In the genomic region with DNA sequence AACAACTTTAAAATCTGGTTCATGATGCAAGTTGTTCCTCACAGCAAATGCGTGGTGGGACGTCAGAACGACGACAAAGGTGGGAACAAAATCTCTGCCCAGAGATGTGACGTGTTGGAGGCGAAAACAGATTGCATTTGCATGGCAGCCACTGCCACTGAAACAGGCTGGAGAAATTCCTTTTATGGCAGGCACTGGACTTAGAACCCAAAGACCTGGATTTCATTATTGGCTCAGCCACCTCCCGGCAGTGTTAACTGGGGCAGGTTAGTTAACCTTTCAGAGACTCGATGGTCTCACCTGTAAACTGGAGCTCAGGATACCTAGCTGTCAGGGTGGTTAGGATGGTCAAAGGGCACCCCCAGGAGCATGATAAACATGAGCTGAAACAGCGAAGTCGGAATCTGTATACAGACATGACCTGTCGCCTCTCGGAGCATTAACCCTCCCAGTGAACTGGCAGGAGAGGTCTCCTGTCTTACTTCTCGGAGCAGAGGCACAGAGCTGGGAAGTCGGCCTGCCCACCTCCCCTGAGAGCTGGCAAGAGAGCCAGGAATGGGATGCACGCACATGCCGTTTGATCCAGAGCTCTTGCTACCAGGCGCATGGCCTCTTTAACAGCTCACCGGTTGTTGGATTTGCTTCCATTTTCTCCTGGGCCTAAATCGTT, we compare ENCODE assay signal across 1 cellular context.
TF ChIP-seq lines count a peak whose summit lies in the region.

No MANE protein-coding gene starts in this region.

TF ChIP-seq in HepG2, 621 proteins besides CTCF, POLR2A, EP300 and RAD21 (continued from another document and continues in another):
- TF ChIP-seq, protein P1, sequence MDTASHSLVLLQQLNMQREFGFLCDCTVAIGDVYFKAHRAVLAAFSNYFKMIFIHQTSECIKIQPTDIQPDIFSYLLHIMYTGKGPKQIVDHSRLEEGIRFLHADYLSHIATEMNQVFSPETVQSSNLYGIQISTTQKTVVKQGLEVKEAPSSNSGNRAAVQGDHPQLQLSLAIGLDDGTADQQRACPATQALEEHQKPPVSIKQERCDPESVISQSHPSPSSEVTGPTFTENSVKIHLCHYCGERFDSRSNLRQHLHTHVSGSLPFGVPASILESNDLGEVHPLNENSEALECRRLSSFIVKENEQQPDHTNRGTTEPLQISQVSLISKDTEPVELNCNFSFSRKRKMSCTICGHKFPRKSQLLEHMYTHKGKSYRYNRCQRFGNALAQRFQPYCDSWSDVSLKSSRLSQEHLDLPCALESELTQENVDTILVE (CRISPR knock-in tag; IDR thresholded peaks at IDR 0.05) = 0 out of 2 replicates have a peak, but pooled peaks have one; percentile 19
- TF ChIP-seq SRF (IDR thresholded peaks at IDR 0.05; ENCODE audit: low read depth, low read length) (peak; percentile 99), ZFP90 (CRISPR knock-in tag; IDR thresholded peaks at IDR 0.05; ENCODE audit: borderline replicate concordance) (no peak), ZMYM2 (CRISPR knock-in tag; IDR thresholded peaks at IDR 0.05) (no peak), DPF2 (CRISPR knock-in tag; IDR thresholded peaks at IDR 0.05; ENCODE audit: borderline replicate concordance, low read depth) (no peak), ZBTB21 (CRISPR knock-in tag; IDR thresholded peaks at IDR 0.05) (peak; percentile 95), EED (CRISPR knock-in tag; IDR thresholded peaks at IDR 0.05) (no peak), NFE2 (CRISPR knock-in tag; IDR thresholded peaks at IDR 0.05) (no peak), EZH2 (conservative IDR thresholded peaks at IDR 0.05; ENCODE audit: low read depth, low read length) (no peak), GPN1 (CRISPR knock-in tag; IDR thresholded peaks at IDR 0.05; ENCODE audit: borderline replicate concordance) (no peak), NKX3-1 (CRISPR knock-in tag; IDR thresholded peaks at IDR 0.05) (no peak), RBFOX2 (IDR thresholded peaks at IDR 0.05; ENCODE audit: low read depth, low read length) (no peak), ZBTB7A (CRISPR knock-in tag; IDR thresholded peaks at IDR 0.05) (no peak), ZSCAN30 (CRISPR knock-in tag; IDR thresholded peaks at IDR 0.05) (no peak), HMG20A (CRISPR knock-in tag; IDR thresholded peaks at IDR 0.05; ENCODE audit: borderline replicate concordance) (peak; percentile 19; the same call in 1 of the 2 replicates), HIVEP1 (CRISPR knock-in tag; IDR thresholded peaks at IDR 0.05) (no peak), SKI (IDR thresholded peaks at IDR 0.05; ENCODE audit: partially characterized antibody) (no peak), NFIC (IDR thresholded peaks at IDR 0.05; ENCODE audit: low read length) (no peak), ZBTB8A (CRISPR knock-in tag; IDR thresholded peaks at IDR 0.05; ENCODE audit: borderline replicate concordance, low read depth) (no peak), ZNF431 (CRISPR knock-in tag; IDR thresholded peaks at IDR 0.05; ENCODE audit: borderline replicate concordance, low read depth) (no peak), HCFC1 (IDR thresholded peaks at IDR 0.05; ENCODE audit: low read depth, low read length) (no peak), TBL1XR1 (IDR thresholded peaks at IDR 0.05; ENCODE audit: borderline replicate concordance, low read length, partially characterized antibody) (no peak), ZNF713 (CRISPR knock-in tag; IDR thresholded peaks at IDR 0.05) (no peak), GLI4 (CRISPR knock-in tag; IDR thresholded peaks at IDR 0.05; ENCODE audit: borderline replicate concordance) (no peak), FOXM1 (CRISPR knock-in tag; IDR thresholded peaks at IDR 0.05) (no peak), RBM22 (optimal IDR thresholded peaks at IDR 0.05; ENCODE audit: low read length) (no peak), ZNF567 (CRISPR knock-in tag; IDR thresholded peaks at IDR 0.05; ENCODE audit: borderline replicate concordance) (no peak), DNMT1 (CRISPR knock-in tag; IDR thresholded peaks at IDR 0.05) (no peak), RXRA (CRISPR knock-in tag; IDR thresholded peaks at IDR 0.05) (0 out of 2 replicates have a peak, but pooled peaks have one; percentile 39), ZNF746 (CRISPR knock-in tag; IDR thresholded peaks at IDR 0.05) (no peak), ZNF207 (IDR thresholded peaks at IDR 0.05; ENCODE audit: borderline replicate concordance) (no peak), ZNF570 (CRISPR knock-in tag; IDR thresholded peaks at IDR 0.05; ENCODE audit: borderline replicate concordance) (no peak), RFX5 (IDR thresholded peaks at IDR 0.05; ENCODE audit: low read depth, low read length) (no peak), ZNF282 (IDR thresholded peaks at IDR 0.05; ENCODE audit: partially characterized antibody) (no peak), KLF11 (CRISPR knock-in tag; IDR thresholded peaks at IDR 0.05) (no peak), MED13 (CRISPR knock-in tag; IDR thresholded peaks at IDR 0.05) (no peak), ZNF878 (CRISPR knock-in tag; IDR thresholded peaks at IDR 0.05) (no peak), SRSF1 (optimal IDR thresholded peaks at IDR 0.05; ENCODE audit: low read depth, low read length) (no peak), MYC (CRISPR knock-in tag; IDR thresholded peaks at IDR 0.05; ENCODE audit: borderline replicate concordance) (0 out of 2 replicates have a peak, but pooled peaks have one; percentile 32), KAT2B (IDR thresholded peaks at IDR 0.05; ENCODE audit: borderline replicate concordance, low read depth, low read length) (no peak), ZNF660 (CRISPR knock-in tag; IDR thresholded peaks at IDR 0.05; ENCODE audit: borderline replicate concordance, low read depth) (no peak), POLR2AphosphoS2 (IDR thresholded peaks at IDR 0.05; ENCODE audit: low read depth, low read length) (no peak), PRMT3 (CRISPR knock-in tag; IDR thresholded peaks at IDR 0.05; ENCODE audit: borderline replicate concordance, low read depth) (no peak)
- TF ChIP-seq, protein P2, sequence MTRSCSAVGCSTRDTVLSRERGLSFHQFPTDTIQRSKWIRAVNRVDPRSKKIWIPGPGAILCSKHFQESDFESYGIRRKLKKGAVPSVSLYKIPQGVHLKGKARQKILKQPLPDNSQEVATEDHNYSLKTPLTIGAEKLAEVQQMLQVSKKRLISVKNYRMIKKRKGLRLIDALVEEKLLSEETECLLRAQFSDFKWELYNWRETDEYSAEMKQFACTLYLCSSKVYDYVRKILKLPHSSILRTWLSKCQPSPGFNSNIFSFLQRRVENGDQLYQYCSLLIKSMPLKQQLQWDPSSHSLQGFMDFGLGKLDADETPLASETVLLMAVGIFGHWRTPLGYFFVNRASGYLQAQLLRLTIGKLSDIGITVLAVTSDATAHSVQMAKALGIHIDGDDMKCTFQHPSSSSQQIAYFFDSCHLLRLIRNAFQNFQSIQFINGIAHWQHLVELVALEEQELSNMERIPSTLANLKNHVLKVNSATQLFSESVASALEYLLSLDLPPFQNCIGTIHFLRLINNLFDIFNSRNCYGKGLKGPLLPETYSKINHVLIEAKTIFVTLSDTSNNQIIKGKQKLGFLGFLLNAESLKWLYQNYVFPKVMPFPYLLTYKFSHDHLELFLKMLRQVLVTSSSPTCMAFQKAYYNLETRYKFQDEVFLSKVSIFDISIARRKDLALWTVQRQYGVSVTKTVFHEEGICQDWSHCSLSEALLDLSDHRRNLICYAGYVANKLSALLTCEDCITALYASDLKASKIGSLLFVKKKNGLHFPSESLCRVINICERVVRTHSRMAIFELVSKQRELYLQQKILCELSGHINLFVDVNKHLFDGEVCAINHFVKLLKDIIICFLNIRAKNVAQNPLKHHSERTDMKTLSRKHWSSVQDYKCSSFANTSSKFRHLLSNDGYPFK (CRISPR knock-in tag; IDR thresholded peaks at IDR 0.05; ENCODE audit: borderline replicate concordance) = peak; percentile 76; the same call in 1 of the 2 replicates
- TF ChIP-seq, protein P3, sequence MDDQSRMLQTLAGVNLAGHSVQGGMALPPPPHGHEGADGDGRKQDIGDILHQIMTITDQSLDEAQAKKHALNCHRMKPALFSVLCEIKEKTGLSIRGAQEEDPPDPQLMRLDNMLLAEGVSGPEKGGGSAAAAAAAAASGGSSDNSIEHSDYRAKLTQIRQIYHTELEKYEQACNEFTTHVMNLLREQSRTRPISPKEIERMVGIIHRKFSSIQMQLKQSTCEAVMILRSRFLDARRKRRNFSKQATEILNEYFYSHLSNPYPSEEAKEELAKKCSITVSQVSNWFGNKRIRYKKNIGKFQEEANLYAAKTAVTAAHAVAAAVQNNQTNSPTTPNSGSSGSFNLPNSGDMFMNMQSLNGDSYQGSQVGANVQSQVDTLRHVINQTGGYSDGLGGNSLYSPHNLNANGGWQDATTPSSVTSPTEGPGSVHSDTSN (CRISPR knock-in tag; IDR thresholded peaks at IDR 0.05; ENCODE audit: borderline replicate concordance) = no peak
- TF ChIP-seq, protein P4, sequence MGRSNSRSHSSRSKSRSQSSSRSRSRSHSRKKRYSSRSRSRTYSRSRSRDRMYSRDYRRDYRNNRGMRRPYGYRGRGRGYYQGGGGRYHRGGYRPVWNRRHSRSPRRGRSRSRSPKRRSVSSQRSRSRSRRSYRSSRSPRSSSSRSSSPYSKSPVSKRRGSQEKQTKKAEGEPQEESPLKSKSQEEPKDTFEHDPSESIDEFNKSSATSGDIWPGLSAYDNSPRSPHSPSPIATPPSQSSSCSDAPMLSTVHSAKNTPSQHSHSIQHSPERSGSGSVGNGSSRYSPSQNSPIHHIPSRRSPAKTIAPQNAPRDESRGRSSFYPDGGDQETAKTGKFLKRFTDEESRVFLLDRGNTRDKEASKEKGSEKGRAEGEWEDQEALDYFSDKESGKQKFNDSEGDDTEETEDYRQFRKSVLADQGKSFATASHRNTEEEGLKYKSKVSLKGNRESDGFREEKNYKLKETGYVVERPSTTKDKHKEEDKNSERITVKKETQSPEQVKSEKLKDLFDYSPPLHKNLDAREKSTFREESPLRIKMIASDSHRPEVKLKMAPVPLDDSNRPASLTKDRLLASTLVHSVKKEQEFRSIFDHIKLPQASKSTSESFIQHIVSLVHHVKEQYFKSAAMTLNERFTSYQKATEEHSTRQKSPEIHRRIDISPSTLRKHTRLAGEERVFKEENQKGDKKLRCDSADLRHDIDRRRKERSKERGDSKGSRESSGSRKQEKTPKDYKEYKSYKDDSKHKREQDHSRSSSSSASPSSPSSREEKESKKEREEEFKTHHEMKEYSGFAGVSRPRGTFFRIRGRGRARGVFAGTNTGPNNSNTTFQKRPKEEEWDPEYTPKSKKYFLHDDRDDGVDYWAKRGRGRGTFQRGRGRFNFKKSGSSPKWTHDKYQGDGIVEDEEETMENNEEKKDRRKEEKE (IDR thresholded peaks at IDR 0.05) = no peak
- TF ChIP-seq, protein P5, sequence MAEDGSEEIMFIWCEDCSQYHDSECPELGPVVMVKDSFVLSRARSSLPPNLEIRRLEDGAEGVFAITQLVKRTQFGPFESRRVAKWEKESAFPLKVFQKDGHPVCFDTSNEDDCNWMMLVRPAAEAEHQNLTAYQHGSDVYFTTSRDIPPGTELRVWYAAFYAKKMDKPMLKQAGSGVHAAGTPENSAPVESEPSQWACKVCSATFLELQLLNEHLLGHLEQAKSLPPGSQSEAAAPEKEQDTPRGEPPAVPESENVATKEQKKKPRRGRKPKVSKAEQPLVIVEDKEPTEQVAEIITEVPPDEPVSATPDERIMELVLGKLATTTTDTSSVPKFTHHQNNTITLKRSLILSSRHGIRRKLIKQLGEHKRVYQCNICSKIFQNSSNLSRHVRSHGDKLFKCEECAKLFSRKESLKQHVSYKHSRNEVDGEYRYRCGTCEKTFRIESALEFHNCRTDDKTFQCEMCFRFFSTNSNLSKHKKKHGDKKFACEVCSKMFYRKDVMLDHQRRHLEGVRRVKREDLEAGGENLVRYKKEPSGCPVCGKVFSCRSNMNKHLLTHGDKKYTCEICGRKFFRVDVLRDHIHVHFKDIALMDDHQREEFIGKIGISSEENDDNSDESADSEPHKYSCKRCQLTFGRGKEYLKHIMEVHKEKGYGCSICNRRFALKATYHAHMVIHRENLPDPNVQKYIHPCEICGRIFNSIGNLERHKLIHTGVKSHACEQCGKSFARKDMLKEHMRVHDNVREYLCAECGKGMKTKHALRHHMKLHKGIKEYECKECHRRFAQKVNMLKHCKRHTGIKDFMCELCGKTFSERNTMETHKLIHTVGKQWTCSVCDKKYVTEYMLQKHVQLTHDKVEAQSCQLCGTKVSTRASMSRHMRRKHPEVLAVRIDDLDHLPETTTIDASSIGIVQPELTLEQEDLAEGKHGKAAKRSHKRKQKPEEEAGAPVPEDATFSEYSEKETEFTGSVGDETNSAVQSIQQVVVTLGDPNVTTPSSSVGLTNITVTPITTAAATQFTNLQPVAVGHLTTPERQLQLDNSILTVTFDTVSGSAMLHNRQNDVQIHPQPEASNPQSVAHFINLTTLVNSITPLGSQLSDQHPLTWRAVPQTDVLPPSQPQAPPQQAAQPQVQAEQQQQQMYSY (CRISPR knock-in tag; IDR thresholded peaks at IDR 0.05) = no peak
- TF ChIP-seq, protein P6, sequence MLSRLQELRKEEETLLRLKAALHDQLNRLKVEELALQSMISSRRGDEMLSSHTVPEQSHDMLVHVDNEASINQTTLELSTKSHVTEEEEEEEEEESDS (CRISPR knock-in tag; IDR thresholded peaks at IDR 0.05; ENCODE audit: borderline replicate concordance) = no peak
- TF ChIP-seq, protein P7, sequence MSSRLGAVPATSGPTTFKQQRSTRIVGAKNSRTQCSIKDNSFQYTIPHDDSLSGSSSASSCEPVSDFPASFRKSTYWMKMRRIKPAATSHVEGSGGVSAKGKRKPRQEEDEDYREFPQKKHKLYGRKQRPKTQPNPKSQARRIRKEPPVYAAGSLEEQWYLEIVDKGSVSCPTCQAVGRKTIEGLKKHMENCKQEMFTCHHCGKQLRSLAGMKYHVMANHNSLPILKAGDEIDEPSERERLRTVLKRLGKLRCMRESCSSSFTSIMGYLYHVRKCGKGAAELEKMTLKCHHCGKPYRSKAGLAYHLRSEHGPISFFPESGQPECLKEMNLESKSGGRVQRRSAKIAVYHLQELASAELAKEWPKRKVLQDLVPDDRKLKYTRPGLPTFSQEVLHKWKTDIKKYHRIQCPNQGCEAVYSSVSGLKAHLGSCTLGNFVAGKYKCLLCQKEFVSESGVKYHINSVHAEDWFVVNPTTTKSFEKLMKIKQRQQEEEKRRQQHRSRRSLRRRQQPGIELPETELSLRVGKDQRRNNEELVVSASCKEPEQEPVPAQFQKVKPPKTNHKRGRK (CRISPR knock-in tag; IDR thresholded peaks at IDR 0.05) = no peak
- TF ChIP-seq, protein P8, sequence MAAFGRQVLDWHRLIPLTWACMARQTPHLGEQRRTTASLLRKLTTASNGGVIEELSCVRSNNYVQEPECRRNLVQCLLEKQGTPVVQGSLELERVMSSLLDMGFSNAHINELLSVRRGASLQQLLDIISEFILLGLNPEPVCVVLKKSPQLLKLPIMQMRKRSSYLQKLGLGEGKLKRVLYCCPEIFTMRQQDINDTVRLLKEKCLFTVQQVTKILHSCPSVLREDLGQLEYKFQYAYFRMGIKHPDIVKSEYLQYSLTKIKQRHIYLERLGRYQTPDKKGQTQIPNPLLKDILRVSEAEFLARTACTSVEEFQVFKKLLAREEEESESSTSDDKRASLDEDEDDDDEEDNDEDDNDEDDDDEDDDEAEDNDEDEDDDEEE (CRISPR knock-in tag; IDR thresholded peaks at IDR 0.05) = no peak
- TF ChIP-seq, protein P9, sequence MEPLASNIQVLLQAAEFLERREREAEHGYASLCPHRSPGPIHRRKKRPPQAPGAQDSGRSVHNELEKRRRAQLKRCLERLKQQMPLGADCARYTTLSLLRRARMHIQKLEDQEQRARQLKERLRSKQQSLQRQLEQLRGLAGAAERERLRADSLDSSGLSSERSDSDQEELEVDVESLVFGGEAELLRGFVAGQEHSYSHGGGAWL (CRISPR knock-in tag; IDR thresholded peaks at IDR 0.05) = no peak
